ENCODE assay signal across 22 cellular contexts in genomic region chr13:42379241-42379640, GRCh38.
DNase-seq lines count a peak whose midpoint lies in the region; ATAC-seq and TF ChIP-seq lines count a peak whose summit lies in the region.
"Had no signal": no experiment of that assay in that cellular context is flagged by ENCODE, and none has a peak within 500 bp of the region (broad histone marks: within the 10 kb centered on the region; RNA-seq: fewer than 3 reads in every experiment).

No MANE protein-coding gene starts in this region.

- no peak for DNase-seq in activated CD4-positive, alpha-beta T cell treated with anti-CD3 and anti-CD28 coated beads for 36 hours
- no peak for DNase-seq in activated CD4-positive, alpha-beta T cell treated with anti-CD3 and anti-CD28 coated beads, Interleukin-2, amount 50 U/mL, for 4 hours
- DNase-seq in activated T-helper 1 cell treated with anti-CD3 and anti-CD28 coated beads, Interleukin-12 subunit alpha, Interleukin-12 subunit beta, Interleukin-2, Interleukin-4 antibody, amounts not matched to agents 30 ng/mL and 10 ng/mL and 1 ng/mL, durations not matched to agents 14 hours and 24 hours and 36 hours (ENCODE audit: low spot score), result no peak
- DNase-seq in memory B cell (ENCODE audit: low spot score in 2 of 2), result no peak
- DNase-seq in coronary artery (ENCODE audit: low spot score), result no peak
- DNase-seq in HuH-7.5 (ENCODE audit: low spot score), result no peak
- DNase-seq: activated CD4-positive, alpha-beta T cell treated with anti-CD3 and anti-CD28 coated beads for 48 hours; aorta; CD8-positive, alpha-beta memory T cell; colonic mucosa; effector memory CD4-positive, alpha-beta T cell; left ventricle myocardium superior; NCI-H1092 treated with DMSO at 0.1 percent for 48 hours; NCI-H1930; NCI-H69; nucleus accumbens had no signal

- TF ChIP-seq CTCF in coronary artery (IDR thresholded peaks at IDR 0.05), result no peak

- no peak overlapping the region for H3K27ac ChIP-seq in coronary artery
- H3K27ac ChIP-seq: colonic mucosa, prostate gland, RWPE1, tibial nerve had no signal

- H3K4me3 ChIP-seq in coronary artery, result no peak overlapping the region
- H3K4me3 ChIP-seq: colonic mucosa, prostate gland, tibial nerve had no signal

- intact Hi-C loops in activated CD4-positive, alpha-beta T cell treated with anti-CD3 and anti-CD28 coated beads for 36 hours (cut with DNase I, micrococcal nuclease), result loop anchor here (2.0 to 5.0 kb wide), 3 partner anchors 107 to 462 kb away; partner anchors contain the start of gene AKAP11 (in 1 of the 2)
- intact Hi-C loops in activated T-helper 1 cell treated with anti-CD3 and anti-CD28 coated beads, Interleukin-12 subunit alpha, Interleukin-12 subunit beta, Interleukin-2, Interleukin-4 antibody, amounts not matched to agents 30 ng/mL and 10 ng/mL and 1 ng/mL, durations not matched to agents 14 hours and 24 hours and 36 hours (cut with micrococcal nuclease), result no loop called here

- peaks cover 74% of the 10 kb centered on the region for H3K4me1 Mint-ChIP-seq in activated CD4-positive, alpha-beta T cell treated with anti-CD3 and anti-CD28 coated beads for 36 hours
- H3K4me1 Mint-ChIP-seq in IgD-negative memory B cell (peaks cover 33 to 40% (median 34%) of the 10 kb centered on the region in 3 donors), memory B cell (peaks cover 29% of the 10 kb centered on the region)
- H3K4me1 Mint-ChIP-seq in activated T-helper 1 cell treated with anti-CD3 and anti-CD28 coated beads, Interleukin-12 subunit alpha, Interleukin-12 subunit beta, Interleukin-2, Interleukin-4 antibody, amounts not matched to agents 30 ng/mL and 10 ng/mL and 1 ng/mL, durations not matched to agents 14 hours and 24 hours and 36 hours (ENCODE audit: low read depth), result peaks cover 84% of the 10 kb centered on the region

- H3K36me3 Mint-ChIP-seq in activated CD4-positive, alpha-beta T cell treated with anti-CD3 and anti-CD28 coated beads for 36 hours (ENCODE audit: low read depth), result peaks cover 10% of the 10 kb centered on the region
- H3K36me3 Mint-ChIP-seq in IgD-negative memory B cell, result no peaks in the 10 kb centered on the region
- H3K36me3 Mint-ChIP-seq in activated T-helper 1 cell treated with anti-CD3 and anti-CD28 coated beads, Interleukin-12 subunit alpha, Interleukin-12 subunit beta, Interleukin-2, Interleukin-4 antibody, amounts not matched to agents 30 ng/mL and 10 ng/mL and 1 ng/mL, durations not matched to agents 14 hours and 24 hours and 36 hours (ENCODE audit: low read depth), result peaks cover 2% of the 10 kb centered on the region
- no peaks in the 10 kb centered on the region for H3K36me3 Mint-ChIP-seq in memory B cell
- H3K36me3 Mint-ChIP-seq: CD8-positive, alpha-beta memory T cell had no signal

- no peaks in the 10 kb centered on the region for H3K27me3 Mint-ChIP-seq in activated CD4-positive, alpha-beta T cell treated with anti-CD3 and anti-CD28 coated beads for 36 hours
- H3K27me3 Mint-ChIP-seq in IgD-negative memory B cell (no peaks in the 10 kb centered on the region), memory B cell (no peaks in the 10 kb centered on the region)
- no peaks in the 10 kb centered on the region for H3K27me3 Mint-ChIP-seq in activated T-helper 1 cell treated with anti-CD3 and anti-CD28 coated beads, Interleukin-12 subunit alpha, Interleukin-12 subunit beta, Interleukin-2, Interleukin-4 antibody, amounts not matched to agents 30 ng/mL and 10 ng/mL and 1 ng/mL, durations not matched to agents 14 hours and 24 hours and 36 hours (ENCODE audit: insufficient read depth)
- H3K27me3 Mint-ChIP-seq: CD8-positive, alpha-beta memory T cell had no signal

- no peak for ATAC-seq in activated CD4-positive, alpha-beta T cell treated with anti-CD3 and anti-CD28 coated beads for 36 hours
- ATAC-seq in memory B cell (ENCODE audit: low read depth), result no peak
- no peak for ATAC-seq in GM18511 (IDR thresholded peaks at IDR 0.05; ENCODE audit: unreplicated experiment)
- ATAC-seq: left ventricle myocardium superior, sciatic nerve had no signal

- peak overlapping the region; percentile 97 for H3K27ac Mint-ChIP-seq in activated CD4-positive, alpha-beta T cell treated with anti-CD3 and anti-CD28 coated beads for 36 hours
- peak overlapping the region in 2 of 3 donors; percentile 87 to 95 for H3K27ac Mint-ChIP-seq in IgD-negative memory B cell
- peak overlapping the region; percentile 89 for H3K27ac Mint-ChIP-seq in activated T-helper 1 cell treated with anti-CD3 and anti-CD28 coated beads, Interleukin-12 subunit alpha, Interleukin-12 subunit beta, Interleukin-2, Interleukin-4 antibody, amounts not matched to agents 30 ng/mL and 10 ng/mL and 1 ng/mL, durations not matched to agents 14 hours and 24 hours and 36 hours
- H3K27ac Mint-ChIP-seq in memory B cell, result peak overlapping the region; percentile 98

- POLR2A ChIA-PET in activated CD4-positive, alpha-beta T cell treated with anti-CD3 and anti-CD28 coated beads for 36 hours (lab: Charles Lee), result no interaction called here

- CTCF ChIA-PET in activated CD4-positive, alpha-beta T cell treated with anti-CD3 and anti-CD28 coated beads for 36 hours (lab: Charles Lee), result interaction anchor here (0.6 to 4.7 kb wide), 5 partner anchors 10 to 23 kb away, joined by 3 to 24 read pairs (median 4); no protein-coding TSS in a partner anchor

- peaks cover 20% of the 10 kb centered on the region for H3K9me3 Mint-ChIP-seq in activated CD4-positive, alpha-beta T cell treated with anti-CD3 and anti-CD28 coated beads for 36 hours (ENCODE audit: low read depth)
- H3K9me3 Mint-ChIP-seq in IgD-negative memory B cell (no peaks in the 10 kb centered on the region), memory B cell (no peaks in the 10 kb centered on the region)
- peaks cover 15% of the 10 kb centered on the region for H3K9me3 Mint-ChIP-seq in activated T-helper 1 cell treated with anti-CD3 and anti-CD28 coated beads, Interleukin-12 subunit alpha, Interleukin-12 subunit beta, Interleukin-2, Interleukin-4 antibody, amounts not matched to agents 30 ng/mL and 10 ng/mL and 1 ng/mL, durations not matched to agents 14 hours and 24 hours and 36 hours
- H3K9me3 Mint-ChIP-seq: CD8-positive, alpha-beta memory T cell had no signal

- no peak overlapping the region for H3K4me3 Mint-ChIP-seq in activated CD4-positive, alpha-beta T cell treated with anti-CD3 and anti-CD28 coated beads for 36 hours
- peak overlapping the region in 1 of 4 donors; percentile 81 for H3K4me3 Mint-ChIP-seq in IgD-negative memory B cell
- no peak overlapping the region for H3K4me3 Mint-ChIP-seq in activated T-helper 1 cell treated with anti-CD3 and anti-CD28 coated beads, Interleukin-12 subunit alpha, Interleukin-12 subunit beta, Interleukin-2, Interleukin-4 antibody, amounts not matched to agents 30 ng/mL and 10 ng/mL and 1 ng/mL, durations not matched to agents 14 hours and 24 hours and 36 hours
- no peak overlapping the region for H3K4me3 Mint-ChIP-seq in memory B cell
